Comparison of ENCODE assay signal across 9 cellular contexts in the genomic region with DNA sequence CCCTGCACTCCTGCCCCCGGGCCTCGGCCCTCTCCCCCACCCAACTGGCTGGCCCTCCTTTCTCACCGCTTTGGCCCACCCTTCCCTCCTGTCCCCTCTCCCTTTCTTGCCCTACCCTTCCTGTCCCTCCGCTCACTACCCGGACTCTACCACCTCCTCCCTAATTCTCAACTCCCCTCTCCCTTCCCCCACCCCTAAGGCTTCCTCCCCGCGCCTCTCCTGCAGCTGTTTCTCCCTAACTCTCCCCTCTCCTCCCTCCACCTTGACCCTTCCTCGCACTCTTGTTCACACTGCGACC. TPM values are rescaled to one million over a fixed set of nuclear protein-coding genes. Genes with fewer than 3 reads are reported as not detected.
A peak's percentile ranks its signal among the peaks of the same experiment; 100 is the strongest.
DNase-seq lines count a peak whose midpoint lies in the region; ATAC-seq and TF ChIP-seq lines count a peak whose summit lies in the region.
"Had no signal": no experiment of that assay in that cellular context is flagged by ENCODE, and none has a peak within 500 bp of the region (broad histone marks: within the 10 kb centered on the region; RNA-seq: fewer than 3 reads in every experiment).

No MANE protein-coding gene starts in this region.

- peaks cover 16% of the 10 kb centered on the region for H3K27me3 Mint-ChIP-seq in activated CD4-positive, alpha-beta T cell treated with anti-CD3 and anti-CD28 coated beads, Interleukin-2, amount 10 ng/mL, durations not matched to agents 7 days and 5 days

- ATAC-seq in lung (ENCODE audit: insufficient read depth, low FRiP score) (no peak), GM21367 (IDR thresholded peaks at IDR 0.05; ENCODE audit: unreplicated experiment) (no peak)

- WGBS in lung, 2 donors = 0 to 9% methylated on average over 6 to 9 of the region's 9 CpGs
- 23 to 26% methylated on average over 9 of the region's 9 CpGs for WGBS in thyroid gland, 2 donors

- POLR2A ChIA-PET in activated CD4-positive, alpha-beta T cell treated with anti-CD3 and anti-CD28 coated beads, Interleukin-2, amount 10 ng/mL, durations not matched to agents 7 days and 5 days (lab: Charles Lee) = no interaction called here
- POLR2A ChIA-PET in HEK293T (lab: Yijun Ruan, JAX) = no interaction called here

- no peaks in the 10 kb centered on the region for H3K36me3 Mint-ChIP-seq in activated CD4-positive, alpha-beta T cell treated with anti-CD3 and anti-CD28 coated beads, Interleukin-2, amount 10 ng/mL, durations not matched to agents 7 days and 5 days (ENCODE audit: low read depth)

- TF ChIP-seq POLR2A in thyroid gland (IDR thresholded peaks at IDR 0.05) = no peak

- peak overlapping the region; percentile 31 for H3K4me3 ChIP-seq in lung
- peak overlapping the region in 1 of 3 donors; percentile 23 for H3K4me3 ChIP-seq in thyroid gland (replicated peaks in 1 of 3)

- H3K36me3 ChIP-seq in lung (ENCODE audit: control insufficient read depth in 2 of 2, insufficient read depth in 2 of 2, low read length in 2 of 2) = peaks cover 0 to 2% of the 10 kb centered on the region in 2 donors
- H3K36me3 ChIP-seq in thyroid gland = no peaks in the 10 kb centered on the region

- intact Hi-C loops in thyroid gland (cut with DNase I) = no loop called here

- H3K27ac ChIP-seq in cingulate gyrus (ENCODE audit: low read depth, low read length) (peak overlapping the region; percentile 65), lung (ENCODE audit: low read depth in 1 of 2, low read length in 1 of 2) (peak overlapping the region; percentile 24 to 96), thyroid gland (peak overlapping the region; percentile 62 to 78 (median 68))

- H3K27ac Mint-ChIP-seq in activated CD4-positive, alpha-beta T cell treated with anti-CD3 and anti-CD28 coated beads, Interleukin-2, amount 10 ng/mL, durations not matched to agents 7 days and 5 days = peak overlapping the region; percentile 86

- H3K4me1 ChIP-seq in lung (ENCODE audit: control insufficient read depth in 2 of 2, insufficient read depth in 2 of 2, low read length in 2 of 2) = peaks cover 0 to 7% of the 10 kb centered on the region in 2 donors
- H3K4me1 ChIP-seq in thyroid gland = peaks cover 0 to 10% of the 10 kb centered on the region in 2 donors

- DNase-seq in activated CD4-positive, alpha-beta T cell treated with anti-CD3 and anti-CD28 coated beads, Interleukin-2, amount 10 ng/mL, durations not matched to agents 7 days and 5 days = no peak
- no peak for DNase-seq in activated CD4-positive, alpha-beta T cell treated with anti-CD3 and anti-CD28 coated beads for 48 hours
- DNase-seq in lung (ENCODE audit: low spot score) = no peak
- DNase-seq in thyroid gland = no peak
- DNase-seq in T-helper 9 cell = no peak
- DNase-seq in HEK293T (ENCODE audit: extremely low spot score) = no peak

- H3K27me3 ChIP-seq in lung (ENCODE audit: control insufficient read depth, insufficient read depth) (no peaks in the 10 kb centered on the region), thyroid gland (peaks cover 5% of the 10 kb centered on the region)

- no peak for TF ChIP-seq CTCF in lung (IDR thresholded peaks at IDR 0.05; ENCODE audit: control extremely low read depth, extremely low read depth)
- no peak for TF ChIP-seq CTCF in thyroid gland (IDR thresholded peaks at IDR 0.05)

- H3K9me3 ChIP-seq in lung (ENCODE audit: control insufficient read depth in 2 of 2, insufficient read depth in 1 of 2, low read length in 1 of 2) (no peaks in the 10 kb centered on the region), thyroid gland (no peaks in the 10 kb centered on the region)

- peaks cover 32% of the 10 kb centered on the region for H3K4me1 Mint-ChIP-seq in activated CD4-positive, alpha-beta T cell treated with anti-CD3 and anti-CD28 coated beads, Interleukin-2, amount 10 ng/mL, durations not matched to agents 7 days and 5 days

- peak overlapping the region; percentile 74 for H3K4me3 Mint-ChIP-seq in activated CD4-positive, alpha-beta T cell treated with anti-CD3 and anti-CD28 coated beads, Interleukin-2, amount 10 ng/mL, durations not matched to agents 7 days and 5 days

- CTCF ChIA-PET in activated CD4-positive, alpha-beta T cell treated with anti-CD3 and anti-CD28 coated beads, Interleukin-2, amount 10 ng/mL, durations not matched to agents 7 days and 5 days (lab: Charles Lee) = interaction anchor here (1.6 kb wide), 1 partner anchor 14 kb away, joined by 5 read pairs; no protein-coding TSS in a partner anchor
- CTCF ChIA-PET in HEK293T (lab: Yijun Ruan, JAX) = no interaction called here

- H3K9me3 Mint-ChIP-seq in activated CD4-positive, alpha-beta T cell treated with anti-CD3 and anti-CD28 coated beads, Interleukin-2, amount 10 ng/mL, durations not matched to agents 7 days and 5 days = no peaks in the 10 kb centered on the region

TF ChIP-seq in HEK293T, 16 proteins besides CTCF, POLR2A, EP300 and RAD21:
- TF ChIP-seq CTBP1 (IDR thresholded peaks at IDR 0.05; ENCODE audit: borderline replicate concordance) = no peak
- TF ChIP-seq ZNF384 (IDR thresholded peaks at IDR 0.05) = no peak
- TF ChIP-seq FOXA1 (IDR thresholded peaks at IDR 0.05) = no peak
- TF ChIP-seq LEF1 (IDR thresholded peaks at IDR 0.05; ENCODE audit: borderline replicate concordance) = no peak
- no peak for TF ChIP-seq TARDBP (IDR thresholded peaks at IDR 0.05)
- no peak for TF ChIP-seq NFRKB (IDR thresholded peaks at IDR 0.05)
- no peak for TF ChIP-seq L3MBTL2 (conservative IDR thresholded peaks at IDR 0.05)
- no peak for TF ChIP-seq FOXM1 (IDR thresholded peaks at IDR 0.05; ENCODE audit: borderline replicate concordance)
- no peak for TF ChIP-seq SP1 (IDR thresholded peaks at IDR 0.05)
- TF ChIP-seq BHLHE40 (IDR thresholded peaks at IDR 0.05; ENCODE audit: borderline replicate concordance) = no peak
- TF ChIP-seq SUZ12 (IDR thresholded peaks at IDR 0.05) = no peak
- no peak for TF ChIP-seq HDGF (IDR thresholded peaks at IDR 0.05; ENCODE audit: borderline replicate concordance)
- TF ChIP-seq ELF4 (IDR thresholded peaks at IDR 0.05) = no peak
- TF ChIP-seq, protein P1, sequence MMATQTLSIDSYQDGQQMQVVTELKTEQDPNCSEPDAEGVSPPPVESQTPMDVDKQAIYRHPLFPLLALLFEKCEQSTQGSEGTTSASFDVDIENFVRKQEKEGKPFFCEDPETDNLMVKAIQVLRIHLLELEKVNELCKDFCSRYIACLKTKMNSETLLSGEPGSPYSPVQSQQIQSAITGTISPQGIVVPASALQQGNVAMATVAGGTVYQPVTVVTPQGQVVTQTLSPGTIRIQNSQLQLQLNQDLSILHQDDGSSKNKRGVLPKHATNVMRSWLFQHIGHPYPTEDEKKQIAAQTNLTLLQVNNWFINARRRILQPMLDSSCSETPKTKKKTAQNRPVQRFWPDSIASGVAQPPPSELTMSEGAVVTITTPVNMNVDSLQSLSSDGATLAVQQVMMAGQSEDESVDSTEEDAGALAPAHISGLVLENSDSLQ (IDR thresholded peaks at IDR 0.05) = no peak
- TF ChIP-seq FOXK2 (IDR thresholded peaks at IDR 0.05) = no peak
- TF ChIP-seq ARNT (IDR thresholded peaks at IDR 0.05) = no peak

RNA-seq across cellular contexts. Expression of a gene that starts 0.4 kb away (rescaled TPM):
- total RNA-seq in activated CD4-positive, alpha-beta T cell treated with anti-CD3 and anti-CD28 coated beads, Interleukin-2, amount 10 ng/mL, durations not matched to agents 7 days and 5 days = 1 to 10 TPM; 4.0 to 4.2 TPM
- 100 to 1,000 TPM in 1 of 2 donors, 10 to 100 TPM in 1; 29.9 to 106 TPM for total RNA-seq in lung
- 100 to 1,000 TPM in 1 of 2 donors, 10 to 100 TPM in 1; 91.6 to 166 TPM for polyA plus RNA-seq in lung
- total RNA-seq in thyroid gland = 10 to 100 TPM in 2 of 4 donors, 1 to 10 TPM in 2; 6.3 to 16.5 (median 8.9) TPM
- total RNA-seq: A673 had no signal

RNA-seq across cellular contexts. Expression of a gene that starts 19.9 kb away (rescaled TPM):
- total RNA-seq in activated CD4-positive, alpha-beta T cell treated with anti-CD3 and anti-CD28 coated beads, Interleukin-2, amount 10 ng/mL, durations not matched to agents 7 days and 5 days = 100 to 1,000 TPM; 368 to 402 TPM
- total RNA-seq in lung (1 to 10 TPM; 1.2 to 3.1 TPM), thyroid gland (1 to 10 TPM in 1 of 4 donors, under 1 TPM in 3; 0.40 to 2.7 (median 0.69) TPM)
- polyA plus RNA-seq in lung = 1 to 10 TPM; 1.6 to 1.9 TPM
- total RNA-seq: A673 had no signal

RNA-seq across cellular contexts. Expression of a gene that starts 27.3 kb away (rescaled TPM):
- total RNA-seq in activated CD4-positive, alpha-beta T cell treated with anti-CD3 and anti-CD28 coated beads, Interleukin-2, amount 10 ng/mL, durations not matched to agents 7 days and 5 days = under 1 TPM; 0.40 to 0.47 TPM
- 10 to 100 TPM; 18.6 to 20.5 TPM for total RNA-seq in lung
- polyA plus RNA-seq in lung = 10 to 100 TPM in 1 of 2 donors, 1 to 10 TPM in 1; 6.7 to 16.5 TPM
- 1 to 10 TPM; 3.3 to 8.3 (median 3.9) TPM for total RNA-seq in thyroid gland

RNA-seq across cellular contexts. Expression of a gene that starts 37.6 kb away (rescaled TPM):
- 100 to 1,000 TPM; 114 to 119 TPM for total RNA-seq in activated CD4-positive, alpha-beta T cell treated with anti-CD3 and anti-CD28 coated beads, Interleukin-2, amount 10 ng/mL, durations not matched to agents 7 days and 5 days
- total RNA-seq in lung (100 to 1,000 TPM in 1 of 2 donors, 10 to 100 TPM in 1; 94.3 to 128 TPM), thyroid gland (100 to 1,000 TPM in 2 of 4 donors, 10 to 100 TPM in 2; 61.9 to 105 (median 96.0) TPM)
- 100 to 1,000 TPM in 1 of 2 donors, 10 to 100 TPM in 1; 69.2 to 104 TPM for polyA plus RNA-seq in lung

RNA-seq across cellular contexts. Expression of a gene that starts 45.2 kb away (rescaled TPM):
- total RNA-seq in activated CD4-positive, alpha-beta T cell treated with anti-CD3 and anti-CD28 coated beads, Interleukin-2, amount 10 ng/mL, durations not matched to agents 7 days and 5 days = 100 to 1,000 TPM; 125 to 128 TPM
- total RNA-seq in lung = 10 to 100 TPM; 49.0 to 70.6 TPM
- 10 to 100 TPM; 59.8 to 79.0 TPM for polyA plus RNA-seq in lung
- 10 to 100 TPM; 38.0 to 94.4 (median 71.5) TPM for total RNA-seq in thyroid gland

Comparison
In these comparisons a context has a peak if more than half of its experiments do, and no peak if none do; other contexts are left out.
1. RNA of a gene that starts 19.9 kb away (total RNA-seq): 368 to 402 TPM in activated CD4-positive, alpha-beta T cell treated with anti-CD3 and anti-CD28 coated beads, Interleukin-2, amount 10 ng/mL, durations not matched to agents 7 days and 5 days; 1.2 to 3.1 TPM in lung and 0.40 to 2.7 TPM in thyroid gland; every median in the first group is over 10 times any median in the second.
2. Peak in every context shown above with its lines, with median percentiles within 50 percentile points of each other: H3K27ac ChIP-seq.